In the genomic region with DNA sequence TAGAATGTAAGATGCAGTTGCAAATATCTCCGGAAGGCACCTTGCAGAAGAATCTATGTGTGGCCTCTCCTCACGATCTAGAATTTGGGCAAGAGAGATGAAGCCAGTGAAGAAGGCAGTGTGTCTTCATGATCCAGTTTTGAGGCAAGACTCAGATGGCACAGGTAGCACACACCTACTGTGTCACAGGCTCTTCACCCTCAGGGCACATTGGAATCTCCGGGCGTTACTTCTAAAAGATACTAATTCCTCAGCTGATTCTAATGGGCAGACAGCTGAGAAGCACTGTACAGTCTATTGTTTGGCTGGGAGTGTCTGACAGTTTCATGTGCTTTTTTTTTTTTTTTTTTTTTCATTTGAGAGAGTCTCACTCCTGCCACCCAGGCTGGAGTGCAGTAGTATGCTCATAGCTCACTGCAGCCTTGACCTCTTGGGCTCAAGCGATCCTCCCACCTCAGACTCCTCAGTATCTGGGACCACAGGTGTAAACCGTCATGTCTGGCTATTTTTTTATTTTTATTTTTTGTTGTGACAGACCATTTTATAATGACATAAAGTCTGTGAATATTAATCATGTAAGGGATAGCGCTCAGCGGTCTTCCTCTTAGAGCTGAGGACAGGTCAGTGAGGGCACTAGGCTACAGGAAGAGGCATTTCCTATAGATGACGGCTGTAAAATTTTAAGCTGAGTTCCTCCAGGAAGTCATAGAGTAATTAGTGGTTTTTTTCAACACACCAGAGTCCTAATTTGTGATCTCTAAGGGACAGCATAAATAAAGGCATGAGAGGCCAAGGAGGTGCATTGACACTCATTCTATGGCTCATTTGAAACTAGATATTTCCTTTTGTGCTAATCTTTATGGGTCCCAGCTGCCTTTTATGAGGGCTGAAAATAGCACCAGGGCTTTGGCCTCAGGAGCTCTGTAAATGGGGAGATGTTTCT, we compare ENCODE assay signal across 14 cellular contexts. TPM values are rescaled to one million over a fixed set of nuclear protein-coding genes. Genes with fewer than 3 reads are reported as not detected.
DNase-seq lines count a peak whose midpoint lies in the region; ATAC-seq and TF ChIP-seq lines count a peak whose summit lies in the region.
"Had no signal": no experiment of that assay in that cellular context is flagged by ENCODE, and none has a peak within 500 bp of the region (broad histone marks: within the 10 kb centered on the region; RNA-seq: fewer than 3 reads in every experiment).

No MANE protein-coding gene starts in this region.

- H4K8ac ChIP-seq in trophoblast cell (ENCODE audit: low read depth, low read length): no peak overlapping the region

- H3K4me2 ChIP-seq in trophoblast cell (ENCODE audit: low read length): peak overlapping the region; percentile 34
- H3K4me2 ChIP-seq: A549 had no signal

- H3K4me1 ChIP-seq in trophoblast cell (ENCODE audit: control insufficient read depth in 1 of 2, insufficient read depth in 2 of 2, low read length in 2 of 2): peaks cover 28 to 38% of the 10 kb centered on the region in 2 experiments

- peak overlapping the region; percentile 32 for H3K27ac ChIP-seq in trophoblast cell (ENCODE audit: low read depth, low read length)
- H3K27ac ChIP-seq: A549 had no signal

- POLR2A ChIA-PET in WTC11 (lab: Charles Lee): no interaction called here

- peaks cover 2% of the 10 kb centered on the region for H3K79me1 ChIP-seq in trophoblast cell (ENCODE audit: low read length)

- no peak overlapping the region for H3K18ac ChIP-seq in trophoblast cell (ENCODE audit: low read length)

- CTCF ChIA-PET in WTC11 (lab: Charles Lee): interaction anchor here (0.6 to 1.4 kb wide), 3 partner anchors 21 to 262 kb away, joined by 4 to 8 read pairs (median 4); no protein-coding TSS in a partner anchor

- no peak overlapping the region for H3K23ac ChIP-seq in trophoblast cell (ENCODE audit: low read length)

- no peak overlapping the region for H2AK5ac ChIP-seq in trophoblast cell (ENCODE audit: low read length)

- H3K4me3 ChIP-seq in NB4 (ENCODE audit: low read depth, low read length) (no peak overlapping the region), trophoblast cell (ENCODE audit: low read depth, low read length) (no peak overlapping the region)
- H3K4me3 ChIP-seq: A549, upper lobe of left lung had no signal

- peaks cover 65% of the 10 kb centered on the region for H3K4me1 Mint-ChIP-seq in WTC11

- TF ChIP-seq CTCF in NB4 (IDR thresholded peaks at IDR 0.05; ENCODE audit: low read depth, low read length): no peak
- no peak for TF ChIP-seq CTCF in WTC11 (IDR thresholded peaks at IDR 0.05)

- no peak overlapping the region for H2BK12ac ChIP-seq in trophoblast cell (ENCODE audit: low read length)

- H2BK5ac ChIP-seq in trophoblast cell (ENCODE audit: low read depth, low read length, poor library complexity): no peak overlapping the region

- H3K4ac ChIP-seq in trophoblast cell (ENCODE audit: low read depth, low read length): no peak overlapping the region

- H3K79me2 ChIP-seq in trophoblast cell (ENCODE audit: control insufficient read depth, insufficient read depth, low read length, poor library complexity): no peaks in the 10 kb centered on the region

- no peak for TF ChIP-seq POLR2A in NB4 (IDR thresholded peaks at IDR 0.05; ENCODE audit: extremely low read depth, insufficient read length)

- DNase-seq in NCI-H2107 treated with DMSO at 0.1 percent for 48 hours (lab: John Stamatoyannopoulos, UW; ENCODE audit: unreplicated experiment) (peak; percentile 74), NCI-H2107 (lab: John Stamatoyannopoulos, UW) (no peak), NB4 (ENCODE audit: low read depth) (peak; percentile 35), WTC11 (ENCODE audit: low spot score) (no peak), trophoblast cell (peak; percentile 75 to 89), hepatic stellate cell (ENCODE audit: low spot score) (no peak), ACHN (no peak), pons (ENCODE audit: low spot score) (no peak)
- DNase-seq: OCI-M1, posterior cingulate gyrus, upper lobe of left lung had no signal

- H3K9me3 Mint-ChIP-seq in WTC11: no peaks in the 10 kb centered on the region
- H3K9me3 Mint-ChIP-seq: activated naive CD4-positive, alpha-beta T cell treated with anti-CD3 and anti-CD28 coated beads, Interleukin-2, amount 50 U/mL, for 24 hours had no signal

- H3K27me3 ChIP-seq in trophoblast cell (ENCODE audit: insufficient read depth, low read length): no peaks in the 10 kb centered on the region
- H3K27me3 ChIP-seq: upper lobe of left lung had no signal

- WGBS in trophoblast cell (ENCODE audit: extremely low coverage, insufficient coverage, insufficient read length): no CpG with 5 or more reads among the region's 9 CpGs

- no peaks in the 10 kb centered on the region for H3K36me3 ChIP-seq in trophoblast cell (ENCODE audit: control insufficient read depth in 1 of 2, insufficient read depth in 2 of 2, low read length in 2 of 2)
- H3K36me3 ChIP-seq: upper lobe of left lung had no signal

- no peak overlapping the region for H3K14ac ChIP-seq in trophoblast cell (ENCODE audit: low read length)

- no peak overlapping the region for H2BK120ac ChIP-seq in trophoblast cell (ENCODE audit: insufficient read depth, low read length, poor library complexity)

- no peaks in the 10 kb centered on the region for H3K9me3 ChIP-seq in trophoblast cell (ENCODE audit: insufficient read depth, low read depth, low read length)
- H3K9me3 ChIP-seq: A549, upper lobe of left lung had no signal

- no peak overlapping the region for H2AFZ ChIP-seq in trophoblast cell (ENCODE audit: insufficient read depth, low read length, poor library complexity)

- H3K4me3 Mint-ChIP-seq in WTC11: no peak overlapping the region
- H3K4me3 Mint-ChIP-seq: activated naive CD4-positive, alpha-beta T cell treated with anti-CD3 and anti-CD28 coated beads, Interleukin-2, amount 50 U/mL, for 24 hours had no signal

- H3K36me3 Mint-ChIP-seq in WTC11: no peaks in the 10 kb centered on the region
- H3K36me3 Mint-ChIP-seq: activated naive CD4-positive, alpha-beta T cell treated with anti-CD3 and anti-CD28 coated beads, Interleukin-2, amount 50 U/mL, for 24 hours had no signal

- H4K12ac ChIP-seq in trophoblast cell (ENCODE audit: low read depth, low read length): no peak overlapping the region

- H4K91ac ChIP-seq in trophoblast cell (ENCODE audit: low read depth, low read length): no peak overlapping the region

- H3K27ac Mint-ChIP-seq in WTC11: peak overlapping the region; percentile 47; the same call in 1 of the 2 replicates
- H3K27ac Mint-ChIP-seq: activated naive CD4-positive, alpha-beta T cell treated with anti-CD3 and anti-CD28 coated beads, Interleukin-2, amount 50 U/mL, for 24 hours had no signal

- in situ Hi-C loops in ACHN (cut with HindIII; ENCODE audit: low pct_ligation_motif_present, low pct_unique_long_range_greater_than_20kb, low sequenced_read_pairs): no loop called here

- H3K9ac ChIP-seq in trophoblast cell (ENCODE audit: low read length): no peak overlapping the region

- ATAC-seq in WTC11: no peak
- ATAC-seq: A549; activated CD4-positive, CD25-positive, alpha-beta regulatory T cell treated with anti-CD3 and anti-CD28 coated beads, Interleukin-2, amount 50 U/mL, for 24 hours had no signal

- peaks cover 8% of the 10 kb centered on the region for H3K27me3 Mint-ChIP-seq in WTC11 (ENCODE audit: low read depth)
- H3K27me3 Mint-ChIP-seq: activated naive CD4-positive, alpha-beta T cell treated with anti-CD3 and anti-CD28 coated beads, Interleukin-2, amount 50 U/mL, for 24 hours had no signal

TF ChIP-seq in WTC11, 78 proteins besides CTCF, POLR2A, EP300 and RAD21:
- TF ChIP-seq FOXJ3 (CRISPR knock-in tag; IDR thresholded peaks at IDR 0.05; ENCODE audit: borderline replicate concordance) (no peak), FOXK1 (CRISPR knock-in tag; IDR thresholded peaks at IDR 0.05) (no peak), IRF2 (CRISPR knock-in tag; IDR thresholded peaks at IDR 0.05; ENCODE audit: borderline replicate concordance, low read depth) (no peak), PREB (CRISPR knock-in tag; IDR thresholded peaks at IDR 0.05; ENCODE audit: borderline replicate concordance) (no peak), ZBTB21 (CRISPR knock-in tag; IDR thresholded peaks at IDR 0.05; ENCODE audit: borderline replicate concordance) (no peak), GABPB1 (CRISPR knock-in tag; IDR thresholded peaks at IDR 0.05) (no peak), ZNF232 (CRISPR knock-in tag; IDR thresholded peaks at IDR 0.05) (no peak), ZNF416 (CRISPR knock-in tag; IDR thresholded peaks at IDR 0.05) (no peak)

RNA-seq across cellular contexts. Expression of gene C3orf52, which starts 4.0 kb away (rescaled TPM):
- 10.2 to 14.3 TPM (median 10.3 TPM) in 3 replicates for total RNA-seq in WTC11 (2021)
- polyA plus RNA-seq in trophoblast cell (2013): 11.3 and 11.6 TPM in 2 replicates

RNA-seq across cellular contexts. Expression of gene GCSAM, which starts 42.8 kb away (rescaled TPM):
- 0.07 to 0.17 TPM in 2 of 3 replicates, not detected in the other for total RNA-seq in WTC11 (2021)
- not detected in 2 replicates for polyA plus RNA-seq in trophoblast cell (2013)
- polyA plus RNA-seq: A549 had no signal

RNA-seq across cellular contexts. Expression of gene TMPRSS7, which starts 55.7 kb away (rescaled TPM):
- total RNA-seq in WTC11 (2021): not detected in 3 replicates
- 0.03 TPM in 1 of 2 replicates, not detected in the other for polyA plus RNA-seq in trophoblast cell (2013)

Comparison
In these comparisons a context has a peak if more than half of its experiments do, and no peak if none do; other contexts are left out.
1. DNase-seq: peak in NCI-H2107 treated with DMSO at 0.1 percent for 48 hours (single experiment), NB4 (single experiment) and trophoblast cell (2 of 2); none in NCI-H2107 (single experiment), WTC11 (single experiment), hepatic stellate cell (single experiment), ACHN (single experiment) and pons (single experiment).